In the genomic region with DNA sequence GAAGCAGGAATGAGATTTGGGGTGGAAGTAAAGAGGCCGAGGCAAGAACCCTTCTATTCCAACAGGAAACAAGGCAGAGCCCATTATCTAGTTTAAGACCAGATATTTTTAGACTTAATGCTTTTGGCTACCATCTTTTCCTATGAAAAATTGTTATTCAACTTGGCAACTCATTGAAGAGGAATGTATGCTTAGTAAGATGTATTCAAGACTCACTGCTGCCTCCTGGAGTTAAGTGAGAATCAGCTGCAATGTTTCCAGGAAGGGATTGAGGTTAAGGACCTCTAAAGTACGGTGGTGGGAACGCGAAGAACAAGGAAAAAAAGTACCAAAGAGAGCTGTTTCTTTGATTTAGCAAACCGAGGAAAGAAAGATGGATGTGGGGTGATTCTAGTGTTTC, we compare ENCODE assay signal across 8 cellular contexts.
A peak's percentile ranks its signal among the peaks of the same experiment; 100 is the strongest.
DNase-seq lines count a peak whose midpoint lies in the region; ATAC-seq, FAIRE-seq and TF ChIP-seq lines count a peak whose summit lies in the region.

No MANE protein-coding gene starts in this region.

- no peak for FAIRE-seq in small intestine (lab: Jason Lieb, UNC)

- peaks cover 2 to 4% of the 10 kb centered on the region in 2 donors for H3K36me3 ChIP-seq in small intestine (ENCODE audit: control insufficient read depth in 2 of 2, insufficient read depth in 2 of 2, low read length in 2 of 2)

- H3K27ac ChIP-seq in small intestine (ENCODE audit: low read depth in 1 of 2, low read length in 1 of 2): no peak overlapping the region

- no peak overlapping the region for H3K4me3 ChIP-seq in small intestine (ENCODE audit: low read depth in 1 of 2, low read length in 2 of 2)

- H3K9me3 ChIP-seq in small intestine (ENCODE audit: control insufficient read depth, low read depth): no peaks in the 10 kb centered on the region

- ATAC-seq in HG02973 (IDR thresholded peaks at IDR 0.05; ENCODE audit: unreplicated experiment): no peak

- H3K4me1 ChIP-seq in small intestine (ENCODE audit: control insufficient read depth in 2 of 2, insufficient read depth in 1 of 2, low read depth in 1 of 2, low read length in 1 of 2): no peaks in the 10 kb centered on the region

- no peaks in the 10 kb centered on the region for H3K27me3 ChIP-seq in small intestine (ENCODE audit: control insufficient read depth in 2 of 2, insufficient read depth in 2 of 2, low read length in 2 of 2)

- no peak for TF ChIP-seq POLR2A in erythroblast (IDR thresholded peaks at IDR 0.05; ENCODE audit: low read length)

- peak; percentile 11 for DNase-seq in NCI-H748 (lab: John Stamatoyannopoulos, UW; ENCODE audit: unreplicated experiment)
- no peak for DNase-seq in NCI-H748 treated with DMSO at 0.1 percent for 48 hours (lab: John Stamatoyannopoulos, UW)
- peak; percentile 35 for DNase-seq in NCI-H460 (ENCODE audit: extremely low read depth, low read depth)
- peak; percentile 67 to 68 for DNase-seq in erythroblast (lab: John Stamatoyannopoulos, UW)
- peak; percentile 25 for DNase-seq in small intestine
- DNase-seq in NCI-H2029 treated with DMSO at 0.1 percent for 48 hours (lab: John Stamatoyannopoulos, UW): no peak
- DNase-seq in NCI-H774 (lab: John Stamatoyannopoulos, UW): no peak

- WGBS in small intestine, 3 donors: 89 to 90% (median 90%) methylated on average over 5 of the region's 5 CpGs

Comparison
In these comparisons a context has a peak if more than half of its experiments do, and no peak if none do; other contexts are left out.
1. DNase-seq: peak in NCI-H748 (single experiment), NCI-H460 (single experiment), erythroblast (2 of 2) and small intestine (single experiment); none in NCI-H748 treated with DMSO at 0.1 percent for 48 hours (single experiment), NCI-H2029 treated with DMSO at 0.1 percent for 48 hours (single experiment) and NCI-H774 (single experiment).